ENCODE assay signal across 32 cellular contexts in the genomic region with DNA sequence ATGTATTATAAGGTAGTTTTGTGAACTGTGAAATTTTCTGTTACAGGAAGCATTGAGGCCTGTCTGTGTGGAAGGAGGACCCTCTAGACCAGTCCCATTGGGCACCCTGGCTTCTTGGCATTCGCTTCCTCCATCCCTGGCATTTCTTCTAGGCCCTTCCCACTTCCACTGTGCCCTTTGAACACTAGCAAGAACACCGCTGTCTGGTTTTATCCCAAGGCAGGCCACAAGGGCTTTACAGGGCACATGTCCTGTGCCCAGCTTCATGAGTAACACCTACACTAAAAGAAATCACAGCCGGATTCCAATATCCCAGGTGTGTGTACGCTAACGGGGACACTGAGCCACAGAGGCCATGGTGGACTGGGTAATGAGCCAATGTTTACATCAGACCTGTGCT.
"Had no signal": no experiment of that assay in that cellular context is flagged by ENCODE, and none has a peak within 500 bp of the region (broad histone marks: within the 10 kb centered on the region; RNA-seq: fewer than 3 reads in every experiment).

No MANE protein-coding gene starts in this region.

- ATAC-seq: activated T-cell treated with anti-CD3 and anti-CD28 coated beads, Interleukin-2, amount 50 U/mL, for 4 hours; foreskin keratinocyte; gastrocnemius medialis; heart left ventricle; T-helper 17 cell had no signal

- H3K36me3 Mint-ChIP-seq: activated naive CD8-positive, alpha-beta T cell had no signal

- H3K9me3 Mint-ChIP-seq: activated CD4-positive, alpha-beta memory T cell treated with anti-CD3 and anti-CD28 coated beads, Interleukin-2, amount 10 ng/mL, durations not matched to agents 7 days and 5 days; activated CD4-positive, alpha-beta T cell treated with anti-CD3 and anti-CD28 coated beads, Interleukin-2, amount 10 ng/mL, durations not matched to agents 7 days and 5 days; activated T-cell treated with anti-CD3 and anti-CD28 coated beads, Interleukin-2, amount 50 U/mL, for 4 hours; activated T-helper 17 cell treated with anti-CD3 and anti-CD28 coated beads, Interleukin-2, amount 50 U/mL, for 72 hours; central memory CD8-positive, alpha-beta T cell; dendritic cell treated with granulocyte-macrophage colony-stimulating factor and Interleukin-4, amounts not matched to agents 40 ng/mL and 50 ng/mL, for 4 days; T-helper 2 cell treated with Interferon-gamma antibody and Interleukin-4, amounts not matched to agents 5 μg/mL and 100 μg/mL, for 36 hours had no signal

- H3K4me1 Mint-ChIP-seq: activated CD4-positive, alpha-beta memory T cell treated with anti-CD3 and anti-CD28 coated beads, Interleukin-2, amount 10 ng/mL, durations not matched to agents 7 days and 5 days; activated CD4-positive, alpha-beta T cell treated with anti-CD3 and anti-CD28 coated beads, Interleukin-2, amount 10 ng/mL, durations not matched to agents 7 days and 5 days; T-helper 17 cell had no signal

- H3K4me3 ChIP-seq: coronary artery, dorsolateral prefrontal cortex, esophagus muscularis mucosa, gastrocnemius medialis, heart left ventricle had no signal

- H3K4me3 Mint-ChIP-seq: activated CD4-positive, alpha-beta memory T cell treated with anti-CD3 and anti-CD28 coated beads, Interleukin-2, amount 10 ng/mL, durations not matched to agents 7 days and 5 days; activated CD4-positive, alpha-beta T cell treated with anti-CD3 and anti-CD28 coated beads, Interleukin-2, amount 10 ng/mL, durations not matched to agents 7 days and 5 days; activated naive CD8-positive, alpha-beta T cell; activated T-cell treated with anti-CD3 and anti-CD28 coated beads, Interleukin-2, amount 50 U/mL, for 4 hours; activated T-helper 17 cell treated with anti-CD3 and anti-CD28 coated beads, Interleukin-2, amount 50 U/mL, for 72 hours; central memory CD8-positive, alpha-beta T cell; dendritic cell treated with granulocyte-macrophage colony-stimulating factor and Interleukin-4, amounts not matched to agents 40 ng/mL and 50 ng/mL, for 4 days; T-helper 17 cell; T-helper 2 cell treated with Interferon-gamma antibody and Interleukin-4, amounts not matched to agents 5 μg/mL and 100 μg/mL, for 36 hours had no signal

- H3K36me3 ChIP-seq: brain microvascular endothelial cell, esophagus muscularis mucosa, gastrocnemius medialis, heart left ventricle had no signal

- H3K27ac ChIP-seq: brain microvascular endothelial cell, coronary artery, dorsolateral prefrontal cortex, esophagus muscularis mucosa, foreskin keratinocyte had no signal

- H3K9me3 ChIP-seq: esophagus muscularis mucosa, gastrocnemius medialis, heart left ventricle had no signal

- DNase-seq: activated CD4-positive, alpha-beta memory T cell treated with anti-CD3 and anti-CD28 coated beads, Interleukin-2, amount 10 ng/mL, durations not matched to agents 7 days and 5 days; activated CD4-positive, alpha-beta T cell treated with anti-CD3 and anti-CD28 coated beads for 4 hours; activated CD4-positive, alpha-beta T cell treated with anti-CD3 and anti-CD28 coated beads, Interleukin-2, amount 10 ng/mL, durations not matched to agents 7 days and 5 days; activated CD4-positive, alpha-beta T cell treated with anti-CD3 and anti-CD28 coated beads, Interleukin-2, amount 50 U/mL, for 4 hours; activated CD4-positive, CD25-positive, alpha-beta regulatory T cell; activated CD4-positive, CD25-positive, alpha-beta regulatory T cell treated with anti-CD3 and anti-CD28 coated beads, Interleukin-2, amount 50 U/mL, for 72 hours; activated CD8-positive, alpha-beta memory T cell treated with anti-CD3 and anti-CD28 coated beads, Interleukin-2, amount 50 U/mL, for 48 hours; activated effector memory CD4-positive, alpha-beta T cell treated with Interleukin-2 at 50 U/mL for 16 hours; activated gamma-delta T cell treated with Interleukin-2 at 50 U/mL for 16 hours; activated naive CD4-positive, alpha-beta T cell treated with anti-CD3 and anti-CD28 coated beads, Interleukin-2, amount 50 U/mL, for 16 hours; activated naive CD4-positive, alpha-beta T cell treated with Interleukin-2 at 50 U/mL for 16 hours; activated T-cell treated with anti-CD3 and anti-CD28 coated beads, Interleukin-2, amount 50 U/mL, for 4 hours; amniotic stem cell; anterior cingulate cortex; brain microvascular endothelial cell; dorsolateral prefrontal cortex; effector memory CD4-positive, alpha-beta T cell; erythroblast; foreskin keratinocyte; gastrocnemius medialis; glutamatergic neuron; heart left ventricle; T-helper 1 cell; T-helper 17 cell; T1000 had no signal

- H3K27me3 ChIP-seq: brain microvascular endothelial cell, dorsolateral prefrontal cortex, esophagus muscularis mucosa, foreskin keratinocyte, gastrocnemius medialis, heart left ventricle had no signal

- H3K27ac Mint-ChIP-seq: activated CD4-positive, alpha-beta memory T cell treated with anti-CD3 and anti-CD28 coated beads, Interleukin-2, amount 10 ng/mL, durations not matched to agents 7 days and 5 days; activated CD4-positive, alpha-beta T cell treated with anti-CD3 and anti-CD28 coated beads, Interleukin-2, amount 10 ng/mL, durations not matched to agents 7 days and 5 days; activated naive CD8-positive, alpha-beta T cell; activated T-helper 17 cell treated with anti-CD3 and anti-CD28 coated beads, Interleukin-2, amount 50 U/mL, for 72 hours; dendritic cell treated with granulocyte-macrophage colony-stimulating factor and Interleukin-4, amounts not matched to agents 40 ng/mL and 50 ng/mL, for 4 days; T-helper 17 cell; T-helper 2 cell treated with Interferon-gamma antibody and Interleukin-4, amounts not matched to agents 5 μg/mL and 100 μg/mL, for 36 hours had no signal
